ENCODE assay signal across 10 cellular contexts in genomic region chr10:123944661-123945060, GRCh38. TPM values are rescaled to one million over a fixed set of nuclear protein-coding genes. Genes with fewer than 3 reads are reported as not detected.
"Had no signal": no experiment of that assay in that cellular context is flagged by ENCODE, and none has a peak within 500 bp of the region (broad histone marks: within the 10 kb centered on the region; RNA-seq: fewer than 3 reads in every experiment).

No MANE protein-coding gene starts in this region.

- DNase-seq: GM23248, GOT3, H7, HFFc6, IMR-90, KG1 had no signal

- ATAC-seq: K562 had no signal

- H3K9me3 ChIP-seq: HAP-1 had no signal

- H3K4me1 ChIP-seq: HAP-1 had no signal

- H3K4me3 ChIP-seq: GM23248, HAP-1, K562 had no signal

- H3K27ac ChIP-seq: GM23248 had no signal

- H3K36me3 ChIP-seq: HAP-1 had no signal

RNA-seq across cellular contexts. Expression of gene CPXM2, which starts 53.1 kb away (rescaled TPM):
- total RNA-seq: H4, HFFc6, HT-29, IMR-90, K562 had no signal
- polyA plus RNA-seq: IMR-90, K562 had no signal
